11 cellular contexts compared by ENCODE assay signal in the genomic region with DNA sequence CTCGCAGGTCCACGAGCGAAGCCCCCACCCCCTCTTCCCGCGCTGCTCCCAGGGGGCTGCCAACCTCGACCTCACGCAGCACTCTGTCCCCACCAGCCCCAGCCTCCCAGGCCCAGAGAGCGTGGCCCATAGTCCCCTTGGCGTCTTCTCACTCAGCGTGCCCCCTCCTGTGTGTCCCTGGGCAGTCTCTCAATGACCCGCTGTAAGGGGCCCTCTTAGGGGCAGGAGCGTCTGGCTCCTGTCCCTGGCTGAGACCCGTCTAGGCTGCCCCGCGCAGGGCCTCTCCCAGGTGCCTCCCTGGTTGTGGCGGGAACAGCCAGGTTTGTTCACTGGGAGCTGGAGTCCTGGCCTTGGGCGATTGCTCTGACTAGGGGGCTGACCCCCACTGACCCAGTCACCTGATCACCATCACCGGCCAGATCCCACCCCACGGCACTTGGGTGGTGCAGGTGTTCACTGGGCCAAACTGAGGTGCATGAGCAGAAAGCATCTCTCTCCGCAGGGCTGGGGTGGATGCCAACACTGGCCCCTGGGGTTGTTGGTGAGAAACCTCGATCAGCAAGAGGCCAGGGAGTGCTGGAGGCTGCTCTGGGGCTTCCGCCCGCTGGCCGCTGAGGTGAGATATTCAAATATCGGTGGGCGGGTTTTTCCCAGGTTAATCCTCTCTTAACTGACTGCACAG. TPM values are rescaled to one million over a fixed set of nuclear protein-coding genes. Genes with fewer than 3 reads are reported as not detected.
DNase-seq lines count a peak whose midpoint lies in the region; ATAC-seq and TF ChIP-seq lines count a peak whose summit lies in the region.
"Had no signal": no experiment of that assay in that cellular context is flagged by ENCODE, and none has a peak within 500 bp of the region (broad histone marks: within the 10 kb centered on the region; RNA-seq: fewer than 3 reads in every experiment).

No MANE protein-coding gene starts in this region.

- ATAC-seq in GM18511 (IDR thresholded peaks at IDR 0.05; ENCODE audit: unreplicated experiment) (peak; percentile 47), GM21619 (IDR thresholded peaks at IDR 0.05; ENCODE audit: unreplicated experiment) (peak; percentile 39), HG03439 (IDR thresholded peaks at IDR 0.05; ENCODE audit: unreplicated experiment) (peak; percentile 47)

- H3K4me1 ChIP-seq in neural progenitor cell: peaks cover 18% of the 10 kb centered on the region

- H3K79me2 ChIP-seq in neural progenitor cell (ENCODE audit: low read depth): no peaks in the 10 kb centered on the region

- H3K9me3 ChIP-seq in neural progenitor cell (ENCODE audit: low read depth): peaks cover under 1% of the 10 kb centered on the region

- H3K4me3 Mint-ChIP-seq in neural progenitor cell: no peak overlapping the region
- no peak overlapping the region for H3K4me3 Mint-ChIP-seq in activated T-cell treated with anti-CD3 and anti-CD28 coated beads, Interleukin-2, amount 50 U/mL, for 24 hours
- H3K4me3 Mint-ChIP-seq: neural crest cell had no signal

- peak overlapping the region; percentile 100 for H2AFZ ChIP-seq in neural progenitor cell (replicated peaks)

- no peak overlapping the region for H3K27ac Mint-ChIP-seq in neural progenitor cell
- no peak overlapping the region for H3K27ac Mint-ChIP-seq in activated T-cell treated with anti-CD3 and anti-CD28 coated beads, Interleukin-2, amount 50 U/mL, for 24 hours

- no peak overlapping the region for H3K9ac ChIP-seq in neural progenitor cell

- H3K27ac ChIP-seq in neural progenitor cell: no peak overlapping the region

- H3K36me3 ChIP-seq in neural progenitor cell: no peaks in the 10 kb centered on the region

- peaks cover 26% of the 10 kb centered on the region for H3F3A ChIP-seq in neural progenitor cell (ENCODE audit: low read depth)

- peak overlapping the region; percentile 85 for H3K4me2 ChIP-seq in neural progenitor cell

- no peaks in the 10 kb centered on the region for H3K36me3 Mint-ChIP-seq in neural progenitor cell
- no peaks in the 10 kb centered on the region for H3K36me3 Mint-ChIP-seq in activated T-cell treated with anti-CD3 and anti-CD28 coated beads, Interleukin-2, amount 50 U/mL, for 24 hours (ENCODE audit: low read depth)

- H3K27me3 ChIP-seq in neural progenitor cell: no peaks in the 10 kb centered on the region

- peaks cover 9% of the 10 kb centered on the region for H3K4me1 Mint-ChIP-seq in neural progenitor cell
- H3K4me1 Mint-ChIP-seq in activated T-cell treated with anti-CD3 and anti-CD28 coated beads, Interleukin-2, amount 50 U/mL, for 24 hours (ENCODE audit: low read depth): no peaks in the 10 kb centered on the region

- DNase-seq in neural progenitor cell (ENCODE audit: low spot score) (no peak), DMS114 treated with DMSO at 0.1 percent for 48 hours (lab: John Stamatoyannopoulos, UW; ENCODE audit: unreplicated experiment) (no peak)
- no peak for DNase-seq in activated T-cell treated with anti-CD3 and anti-CD28 coated beads, Interleukin-2, amount 50 U/mL, for 24 hours
- no peak for DNase-seq in activated CD8-positive, alpha-beta memory T cell treated with anti-CD3 and anti-CD28 coated beads, Interleukin-2, amount 50 U/mL, for 4 hours
- DNase-seq in activated naive CD4-positive, alpha-beta T cell treated with Interleukin-2 at 50 U/mL for 16 hours: no peak
- DNase-seq: GF-D8 had no signal

- no peaks in the 10 kb centered on the region for H4K20me1 ChIP-seq in neural progenitor cell (ENCODE audit: low read depth)

- peaks cover 2% of the 10 kb centered on the region for H3K9me3 Mint-ChIP-seq in neural progenitor cell
- H3K9me3 Mint-ChIP-seq in activated T-cell treated with anti-CD3 and anti-CD28 coated beads, Interleukin-2, amount 50 U/mL, for 24 hours: no peaks in the 10 kb centered on the region
- H3K9me3 Mint-ChIP-seq: neural crest cell had no signal

- H3K4me3 ChIP-seq in neural progenitor cell: no peak overlapping the region

- no peak for TF ChIP-seq CTCF in neural progenitor cell (IDR thresholded peaks at IDR 0.05)

- H3K27me3 Mint-ChIP-seq in neural progenitor cell (ENCODE audit: insufficient read depth, low read depth): no peaks in the 10 kb centered on the region
- peaks cover 12% of the 10 kb centered on the region for H3K27me3 Mint-ChIP-seq in activated T-cell treated with anti-CD3 and anti-CD28 coated beads, Interleukin-2, amount 50 U/mL, for 24 hours

RNA-seq across cellular contexts. Expression of gene WDFY4, which starts 12.6 kb away (rescaled TPM):
- not detected in 2 replicates for total RNA-seq in neural progenitor cell (ENCODE audit: low replicate concordance)
- total RNA-seq: fibroblast of villous mesenchyme, neural crest cell had no signal
